9 cellular contexts compared by ENCODE assay signal in genomic region chr12:6364037-6364360, GRCh38. TPM values are rescaled to one million over a fixed set of nuclear protein-coding genes. Genes with fewer than 3 reads are reported as not detected.
A peak's percentile ranks its signal among the peaks of the same experiment; 100 is the strongest.
DNase-seq lines count a peak whose midpoint lies in the region; ATAC-seq and TF ChIP-seq lines count a peak whose summit lies in the region.
"Had no signal": no experiment of that assay in that cellular context is flagged by ENCODE, and none has a peak within 500 bp of the region (broad histone marks: within the 10 kb centered on the region; RNA-seq: fewer than 3 reads in every experiment).

No MANE protein-coding gene starts in this region.

- H3K18ac ChIP-seq in mesenchymal stem cell (ENCODE audit: low read depth in 1 of 2, low read length in 2 of 2), result peak overlapping the region; percentile 87 to 91

- DNase-seq in activated effector memory CD4-positive, alpha-beta T cell treated with Interleukin-2 at 50 U/mL for 16 hours, result peak; percentile 32
- no peak for DNase-seq in activated effector memory CD4-positive, alpha-beta T cell treated with anti-CD3 and anti-CD28 coated beads, Interleukin-2, amount 50 U/mL, for 16 hours
- no peak for DNase-seq in central memory CD8-positive, alpha-beta T cell (ENCODE audit: low spot score in 2 of 2)
- DNase-seq in mesenchymal stem cell (no peak), upper lobe of right lung (no peak), mesenteric fat pad (ENCODE audit: low spot score) (no peak), iPS-NIHi7 (ENCODE audit: extremely low spot score) (no peak)

- no peaks in the 10 kb centered on the region for H3K79me1 ChIP-seq in mesenchymal stem cell (replicated peaks; ENCODE audit: low read length, poor library complexity, severe bottlenecking)

- 77% methylated on average over 15 of the region's 15 CpGs for WGBS in mesenchymal stem cell

- H3K9me3 ChIP-seq in mesenchymal stem cell (ENCODE audit: control insufficient read depth, low read length) (no peaks in the 10 kb centered on the region), upper lobe of right lung (no peaks in the 10 kb centered on the region)

- H2AK5ac ChIP-seq in mesenchymal stem cell (ENCODE audit: low read length, severe bottlenecking), result no peak overlapping the region

- TF ChIP-seq CTCF in upper lobe of right lung (IDR thresholded peaks at IDR 0.05), result no peak

- H2AFZ ChIP-seq in mesenchymal stem cell (ENCODE audit: low read depth, low read length), result no peak overlapping the region

- H3K36me3 ChIP-seq in mesenchymal stem cell (ENCODE audit: control insufficient read depth in 1 of 2, insufficient read depth in 2 of 2, low read depth in 1 of 2, low read length in 2 of 2) (no peaks in the 10 kb centered on the region), upper lobe of right lung (no peaks in the 10 kb centered on the region)

- no peak overlapping the region for H3K4me2 ChIP-seq in mesenchymal stem cell (ENCODE audit: low read length, poor library complexity, severe bottlenecking)

- H3K4me1 ChIP-seq in mesenchymal stem cell (ENCODE audit: control insufficient read depth, insufficient read depth, low read depth, low read length) (peaks cover 22% of the 10 kb centered on the region), upper lobe of right lung (peaks cover 66% of the 10 kb centered on the region)

- H3K9ac ChIP-seq in mesenchymal stem cell (ENCODE audit: low read length), result peak overlapping the region; percentile 92

- H3K27me3 ChIP-seq in mesenchymal stem cell (ENCODE audit: control insufficient read depth in 1 of 2, insufficient read depth in 1 of 2, low read length in 2 of 2) (no peaks in the 10 kb centered on the region), upper lobe of right lung (no peaks in the 10 kb centered on the region)

- peak overlapping the region in 1 of 2 experiments; percentile 95 for H3K23ac ChIP-seq in mesenchymal stem cell (ENCODE audit: low read length in 2 of 2)

- no peaks in the 10 kb centered on the region for H3K27me3 Mint-ChIP-seq in central memory CD8-positive, alpha-beta T cell

- no peaks in the 10 kb centered on the region for H3K9me3 Mint-ChIP-seq in central memory CD8-positive, alpha-beta T cell

- peak overlapping the region; percentile 98 for H4K8ac ChIP-seq in mesenchymal stem cell (ENCODE audit: low read length)

- H2BK120ac ChIP-seq in mesenchymal stem cell (ENCODE audit: low read depth, low read length), result no peak overlapping the region

- no peak overlapping the region for H3K27ac ChIP-seq in mesenchymal stem cell (ENCODE audit: low read length, poor library complexity, severe bottlenecking)
- H3K27ac ChIP-seq in upper lobe of right lung, result peak overlapping the region; percentile 95
- H3K27ac ChIP-seq: SK-N-MC had no signal

- H3K4me1 Mint-ChIP-seq in central memory CD8-positive, alpha-beta T cell, result peaks cover 34% of the 10 kb centered on the region

- H2BK12ac ChIP-seq in mesenchymal stem cell (ENCODE audit: low read length in 2 of 2), result peak overlapping the region in 1 of 2 experiments; percentile 46

- H3K36me3 Mint-ChIP-seq in central memory CD8-positive, alpha-beta T cell (ENCODE audit: insufficient read depth), result peaks cover 2% of the 10 kb centered on the region

- H3K4me3 ChIP-seq in mesenchymal stem cell (ENCODE audit: insufficient read depth in 1 of 2, low read depth in 1 of 2, low read length in 2 of 2) (peak overlapping the region in 1 of 2 experiments; percentile 92), upper lobe of right lung (peak overlapping the region; percentile 64)
- H3K4me3 ChIP-seq: SK-N-MC had no signal

- peak overlapping the region; percentile 24 for H3K27ac Mint-ChIP-seq in central memory CD8-positive, alpha-beta T cell (ENCODE audit: low read depth)

- no peak overlapping the region for H2BK15ac ChIP-seq in mesenchymal stem cell (ENCODE audit: low read depth, poor library complexity, severe bottlenecking)

- intact Hi-C loops in upper lobe of right lung (cut with DNase I), result no loop called here

- H2BK5ac ChIP-seq in mesenchymal stem cell (ENCODE audit: low read depth, low read length, poor library complexity, severe bottlenecking), result no peak overlapping the region

- peak overlapping the region in 1 of 2 experiments; percentile 75 for H3K14ac ChIP-seq in mesenchymal stem cell (ENCODE audit: low read length in 2 of 2)

- no peak for ATAC-seq in central memory CD8-positive, alpha-beta T cell (replicated peaks; ENCODE audit: extremely low read depth, poor library complexity, severe bottlenecking)
- no peak for ATAC-seq in upper lobe of right lung
- no peak for ATAC-seq in HG03442 (IDR thresholded peaks at IDR 0.05; ENCODE audit: unreplicated experiment)

- H3K4me3 Mint-ChIP-seq in central memory CD8-positive, alpha-beta T cell, result peak overlapping the region; percentile 74

- peak overlapping the region; percentile 89 for H4K91ac ChIP-seq in mesenchymal stem cell (ENCODE audit: low read length)

- H3K4ac ChIP-seq in mesenchymal stem cell (ENCODE audit: low read depth in 1 of 2, low read length in 2 of 2), result peak overlapping the region; percentile 42 to 93

RNA-seq across cellular contexts. Expression of gene SCNN1A, which starts 11.4 kb away (rescaled TPM):
- 1.7 TPM for polyA plus RNA-seq in mesenchymal stem cell (2013, experiment 1 of 2)
- 1.3 TPM for polyA plus RNA-seq in mesenchymal stem cell (2013, experiment 2 of 2)
- 199 TPM for total RNA-seq in upper lobe of right lung
- total RNA-seq in mesenteric fat pad, result 3.3 TPM

RNA-seq across cellular contexts. Expression of gene LTBR, which starts 20.0 kb away (rescaled TPM):
- polyA plus RNA-seq in mesenchymal stem cell (2013, experiment 1 of 2), result 262 TPM
- polyA plus RNA-seq in mesenchymal stem cell (2013, experiment 2 of 2), result 265 TPM
- 156 TPM for total RNA-seq in upper lobe of right lung
- total RNA-seq in mesenteric fat pad, result 161 TPM

RNA-seq across cellular contexts. Expression of gene TNFRSF1A, which starts 22.1 kb away (rescaled TPM):
- 307 TPM for polyA plus RNA-seq in mesenchymal stem cell (2013, experiment 1 of 2)
- polyA plus RNA-seq in mesenchymal stem cell (2013, experiment 2 of 2), result 298 TPM
- total RNA-seq in upper lobe of right lung (185 TPM), mesenteric fat pad (264 TPM)

RNA-seq across cellular contexts. Expression of gene PLEKHG6, which starts 53.5 kb away (rescaled TPM):
- 0.15 TPM for polyA plus RNA-seq in mesenchymal stem cell (2013, experiment 1 of 2)
- polyA plus RNA-seq in mesenchymal stem cell (2013, experiment 2 of 2), result 0.23 TPM
- total RNA-seq in upper lobe of right lung, result 5.1 TPM
- 52.2 TPM for total RNA-seq in mesenteric fat pad

Comparison
In these comparisons a context has a peak if more than half of its experiments do, and no peak if none do; other contexts are left out.
1. RNA of gene SCNN1A, which starts 11.4 kb away (total RNA-seq): 199 TPM in upper lobe of right lung (single experiment); 3.3 TPM in mesenteric fat pad (single experiment); every median in the first group is over 10 times any median in the second.